Comparison of ENCODE assay signal across 8 cellular contexts in genomic region chr6:167750956-167751358, GRCh38.
DNase-seq lines count a peak whose midpoint lies in the region; ATAC-seq and TF ChIP-seq lines count a peak whose summit lies in the region.
"Had no signal": no experiment of that assay in that cellular context is flagged by ENCODE, and none has a peak within 500 bp of the region (broad histone marks: within the 10 kb centered on the region; RNA-seq: fewer than 3 reads in every experiment).

No MANE protein-coding gene starts in this region.

- TF ChIP-seq CTCF in LNCaP clone FGC (IDR thresholded peaks at IDR 0.05; ENCODE audit: control insufficient read depth, extremely low read depth, insufficient read depth) (no peak), chondrocyte (IDR thresholded peaks at IDR 0.05) (no peak), testis (IDR thresholded peaks at IDR 0.05) (no peak)

- peak overlapping the region; percentile 48 for H3K4me3 ChIP-seq in LNCaP clone FGC (ENCODE audit: low read depth, low read length)
- H3K4me3 ChIP-seq in testis, result no peak overlapping the region

- H3K27me3 ChIP-seq in testis, result no peaks in the 10 kb centered on the region

- no peaks in the 10 kb centered on the region for H3K9me3 Mint-ChIP-seq in chondrocyte (ENCODE audit: low read depth)
- H3K9me3 Mint-ChIP-seq: activated naive CD4-positive, alpha-beta T cell treated with anti-CD3 and anti-CD28 coated beads, Interleukin-2, amount 50 U/mL, for 72 hours had no signal

- no peak for TF ChIP-seq POLR2A in testis (IDR thresholded peaks at IDR 0.05)

- peak; percentile 100 for DNase-seq in LNCaP clone FGC (ENCODE audit: low read depth)
- DNase-seq in chondrocyte (ENCODE audit: low spot score), result peak; percentile 61
- DNase-seq in left lobe of liver (ENCODE audit: low spot score), result peak; percentile 94
- peak; percentile 68 for DNase-seq in testis
- DNase-seq in DMS 273 treated with DMSO at 0.1 percent for 48 hours (lab: John Stamatoyannopoulos, UW), result no peak

- H3K36me3 ChIP-seq in testis (ENCODE audit: low read depth, missing control alignments), result no peaks in the 10 kb centered on the region

- no peak overlapping the region for H3K27ac Mint-ChIP-seq in chondrocyte (ENCODE audit: unreplicated experiment)
- H3K27ac Mint-ChIP-seq: activated naive CD4-positive, alpha-beta T cell treated with anti-CD3 and anti-CD28 coated beads, Interleukin-2, amount 50 U/mL, for 72 hours had no signal

- H3K36me3 Mint-ChIP-seq in chondrocyte (ENCODE audit: low read depth), result no peaks in the 10 kb centered on the region
- H3K36me3 Mint-ChIP-seq: activated naive CD4-positive, alpha-beta T cell treated with anti-CD3 and anti-CD28 coated beads, Interleukin-2, amount 50 U/mL, for 72 hours had no signal

- peaks cover 20% of the 10 kb centered on the region for H3K27me3 Mint-ChIP-seq in chondrocyte (ENCODE audit: low read depth)

- H3K4me1 Mint-ChIP-seq in chondrocyte (ENCODE audit: low read depth), result no peaks in the 10 kb centered on the region

- peaks cover 16% of the 10 kb centered on the region for H3K4me1 ChIP-seq in testis

- ATAC-seq in left lobe of liver (peak; percentile 96), HG02759 (IDR thresholded peaks at IDR 0.05; ENCODE audit: unreplicated experiment) (no peak), HG03139 (IDR thresholded peaks at IDR 0.05; ENCODE audit: unreplicated experiment) (no peak)
- ATAC-seq: activated naive CD4-positive, alpha-beta T cell treated with anti-CD3 and anti-CD28 coated beads, Interleukin-2, amount 50 U/mL, for 72 hours had no signal

- intact Hi-C loops in testis (cut with DNase I; ENCODE audit: low total_unique reads), result no loop called here

- H3K4me3 Mint-ChIP-seq in chondrocyte (ENCODE audit: unreplicated experiment), result no peak overlapping the region

- no peaks in the 10 kb centered on the region for H3K9me3 ChIP-seq in testis

- WGBS in testis, 2 donors, result 47 to 51% methylated on average over 4 of the region's 4 CpGs

- no peak overlapping the region for H3K27ac ChIP-seq in testis
